Comparison of ENCODE assay signal across 1 cellular context in the genomic region with DNA sequence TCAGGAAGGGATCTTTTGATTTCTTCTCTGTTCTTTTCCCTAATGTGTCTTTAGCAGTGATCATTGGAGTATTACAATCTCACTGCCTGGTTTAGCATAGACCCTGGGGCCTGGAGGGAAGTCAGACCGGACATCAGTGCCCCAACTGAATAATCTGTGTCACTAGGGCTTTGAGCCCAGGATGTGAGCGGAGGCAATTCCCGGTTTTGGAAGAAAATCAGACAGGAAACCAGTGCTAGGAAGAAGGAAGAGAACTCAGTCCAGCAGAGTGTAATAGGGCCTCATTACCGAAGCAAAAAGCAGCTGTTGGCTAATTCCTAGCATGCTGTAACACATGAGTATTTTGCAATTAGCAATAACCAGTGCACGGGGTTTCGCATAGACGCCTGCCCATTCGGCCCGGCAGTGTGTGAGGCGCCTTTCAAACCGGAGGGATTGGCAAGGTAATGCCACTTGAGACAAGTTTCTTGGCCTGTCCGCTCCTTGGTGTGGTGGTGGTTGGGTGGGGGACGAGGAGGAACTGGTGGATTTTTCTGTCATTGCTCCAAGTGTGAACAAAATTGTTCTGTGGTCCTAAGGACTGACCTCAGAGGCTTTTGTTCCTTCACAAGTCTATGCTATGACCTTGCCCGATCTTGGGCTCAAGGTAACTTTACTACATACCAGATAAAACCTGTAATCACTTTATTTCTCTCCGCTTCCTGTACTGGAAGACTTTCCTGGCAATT.
A peak's percentile ranks its signal among the peaks of the same experiment; 100 is the strongest.
TF ChIP-seq lines count a peak whose summit lies in the region.

No MANE protein-coding gene starts in this region.

TF ChIP-seq in HepG2, 621 proteins besides CTCF, POLR2A, EP300 and RAD21 (continued from another document and continues in another):
- TF ChIP-seq, protein P1, sequence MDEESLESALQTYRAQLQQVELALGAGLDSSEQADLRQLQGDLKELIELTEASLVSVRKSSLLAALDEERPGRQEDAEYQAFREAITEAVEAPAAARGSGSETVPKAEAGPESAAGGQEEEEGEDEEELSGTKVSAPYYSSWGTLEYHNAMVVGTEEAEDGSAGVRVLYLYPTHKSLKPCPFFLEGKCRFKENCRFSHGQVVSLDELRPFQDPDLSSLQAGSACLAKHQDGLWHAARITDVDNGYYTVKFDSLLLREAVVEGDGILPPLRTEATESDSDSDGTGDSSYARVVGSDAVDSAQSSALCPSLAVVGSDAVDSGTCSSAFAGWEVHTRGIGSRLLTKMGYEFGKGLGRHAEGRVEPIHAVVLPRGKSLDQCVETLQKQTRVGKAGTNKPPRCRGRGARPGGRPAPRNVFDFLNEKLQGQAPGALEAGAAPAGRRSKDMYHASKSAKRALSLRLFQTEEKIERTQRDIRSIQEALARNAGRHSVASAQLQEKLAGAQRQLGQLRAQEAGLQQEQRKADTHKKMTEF (CRISPR knock-in tag; IDR thresholded peaks at IDR 0.05) = 0 out of 2 replicates have a peak, but pooled peaks have one; percentile 15
- TF ChIP-seq ZNF564 (CRISPR knock-in tag; IDR thresholded peaks at IDR 0.05) (0 out of 2 replicates have a peak, but pooled peaks have one; percentile 0), ATF1 (CRISPR knock-in tag; IDR thresholded peaks at IDR 0.05) (no peak), ZNF329 (CRISPR knock-in tag; IDR thresholded peaks at IDR 0.05; ENCODE audit: low read depth) (no peak), SMC3 (IDR thresholded peaks at IDR 0.05; ENCODE audit: low read length) (no peak), ZSCAN31 (CRISPR knock-in tag; IDR thresholded peaks at IDR 0.05; ENCODE audit: low read depth) (no peak), ARNTL (CRISPR knock-in tag; IDR thresholded peaks at IDR 0.05) (no peak), MAFG (CRISPR knock-in tag; IDR thresholded peaks at IDR 0.05) (no peak), KLF13 (CRISPR knock-in tag; IDR thresholded peaks at IDR 0.05) (no peak), ELF1 (CRISPR knock-in tag; IDR thresholded peaks at IDR 0.05) (no peak), NONO (IDR thresholded peaks at IDR 0.05) (no peak), NONO (CRISPR knock-in tag; conservative IDR thresholded peaks at IDR 0.05) (no peak), MTA3 (CRISPR knock-in tag; IDR thresholded peaks at IDR 0.05) (no peak), PCBP1 (IDR thresholded peaks at IDR 0.05; ENCODE audit: borderline replicate concordance, low read depth, low read length) (no peak), ZNF567 (CRISPR knock-in tag; IDR thresholded peaks at IDR 0.05; ENCODE audit: borderline replicate concordance) (0 out of 2 replicates have a peak, but pooled peaks have one; percentile 59), CREM (IDR thresholded peaks at IDR 0.05) (no peak), CREM (CRISPR knock-in tag; IDR thresholded peaks at IDR 0.05) (no peak), KAT8 (CRISPR knock-in tag; IDR thresholded peaks at IDR 0.05) (no peak), EZH2 (conservative IDR thresholded peaks at IDR 0.05; ENCODE audit: low read depth, low read length) (no peak), SSRP1 (CRISPR knock-in tag; IDR thresholded peaks at IDR 0.05) (no peak), ZFP82 (CRISPR knock-in tag; IDR thresholded peaks at IDR 0.05; ENCODE audit: borderline replicate concordance) (no peak), ZNF34 (CRISPR knock-in tag; IDR thresholded peaks at IDR 0.05; ENCODE audit: borderline replicate concordance) (no peak), FLYWCH1 (CRISPR knock-in tag; IDR thresholded peaks at IDR 0.05) (no peak), KMT2B (CRISPR knock-in tag; IDR thresholded peaks at IDR 0.05) (no peak), SRSF4 (IDR thresholded peaks at IDR 0.05; ENCODE audit: low read depth, low read length, poor library complexity, severe bottlenecking) (no peak), SRF (IDR thresholded peaks at IDR 0.05; ENCODE audit: low read depth, low read length) (no peak), RARA (CRISPR knock-in tag; IDR thresholded peaks at IDR 0.05) (no peak; the same call in 1 of the 2 replicates), ZNF17 (CRISPR knock-in tag; IDR thresholded peaks at IDR 0.05) (no peak), TOE1 (CRISPR knock-in tag; IDR thresholded peaks at IDR 0.05) (no peak), ZNF33B (CRISPR knock-in tag; IDR thresholded peaks at IDR 0.05) (no peak), ZBTB1 (CRISPR knock-in tag; IDR thresholded peaks at IDR 0.05; ENCODE audit: borderline replicate concordance) (no peak), ZNF775 (CRISPR knock-in tag; IDR thresholded peaks at IDR 0.05; ENCODE audit: borderline replicate concordance) (no peak), YEATS4 (CRISPR knock-in tag; IDR thresholded peaks at IDR 0.05; ENCODE audit: borderline replicate concordance) (peak; percentile 33; the same call in 1 of the 2 replicates), SMYD3 (CRISPR knock-in tag; IDR thresholded peaks at IDR 0.05) (no peak), NCOR1 (IDR thresholded peaks at IDR 0.05; ENCODE audit: borderline replicate concordance, low read length) (no peak), TBP (CRISPR knock-in tag; IDR thresholded peaks at IDR 0.05) (no peak), ZNF232 (CRISPR knock-in tag; IDR thresholded peaks at IDR 0.05; ENCODE audit: borderline replicate concordance) (peak; percentile 27; the same call in 1 of the 2 replicates), RXRA (CRISPR knock-in tag; IDR thresholded peaks at IDR 0.05) (no peak), KDM6A (CRISPR knock-in tag; IDR thresholded peaks at IDR 0.05; ENCODE audit: low read depth) (no peak), ZNF773 (CRISPR knock-in tag; IDR thresholded peaks at IDR 0.05; ENCODE audit: borderline replicate concordance) (no peak), MEF2D (CRISPR knock-in tag; IDR thresholded peaks at IDR 0.05) (no peak), CAMTA2 (CRISPR knock-in tag; IDR thresholded peaks at IDR 0.05; ENCODE audit: borderline replicate concordance) (no peak), FOSL2 (CRISPR knock-in tag; IDR thresholded peaks at IDR 0.05) (peak; percentile 26; the same call in 1 of the 2 replicates), ATAD3A (CRISPR knock-in tag; IDR thresholded peaks at IDR 0.05) (no peak), ZNF224 (CRISPR knock-in tag; IDR thresholded peaks at IDR 0.05) (no peak)
- TF ChIP-seq, protein P2, sequence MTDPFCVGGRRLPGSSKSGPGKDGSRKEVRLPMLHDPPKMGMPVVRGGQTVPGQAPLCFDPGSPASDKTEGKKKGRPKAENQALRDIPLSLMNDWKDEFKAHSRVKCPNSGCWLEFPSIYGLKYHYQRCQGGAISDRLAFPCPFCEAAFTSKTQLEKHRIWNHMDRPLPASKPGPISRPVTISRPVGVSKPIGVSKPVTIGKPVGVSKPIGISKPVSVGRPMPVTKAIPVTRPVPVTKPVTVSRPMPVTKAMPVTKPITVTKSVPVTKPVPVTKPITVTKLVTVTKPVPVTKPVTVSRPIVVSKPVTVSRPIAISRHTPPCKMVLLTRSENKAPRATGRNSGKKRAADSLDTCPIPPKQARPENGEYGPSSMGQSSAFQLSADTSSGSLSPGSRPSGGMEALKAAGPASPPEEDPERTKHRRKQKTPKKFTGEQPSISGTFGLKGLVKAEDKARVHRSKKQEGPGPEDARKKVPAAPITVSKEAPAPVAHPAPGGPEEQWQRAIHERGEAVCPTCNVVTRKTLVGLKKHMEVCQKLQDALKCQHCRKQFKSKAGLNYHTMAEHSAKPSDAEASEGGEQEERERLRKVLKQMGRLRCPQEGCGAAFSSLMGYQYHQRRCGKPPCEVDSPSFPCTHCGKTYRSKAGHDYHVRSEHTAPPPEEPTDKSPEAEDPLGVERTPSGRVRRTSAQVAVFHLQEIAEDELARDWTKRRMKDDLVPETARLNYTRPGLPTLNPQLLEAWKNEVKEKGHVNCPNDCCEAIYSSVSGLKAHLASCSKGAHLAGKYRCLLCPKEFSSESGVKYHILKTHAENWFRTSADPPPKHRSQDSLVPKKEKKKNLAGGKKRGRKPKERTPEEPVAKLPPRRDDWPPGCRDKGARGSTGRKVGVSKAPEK (CRISPR knock-in tag; IDR thresholded peaks at IDR 0.05; ENCODE audit: borderline replicate concordance) = no peak
- TF ChIP-seq, protein P3, sequence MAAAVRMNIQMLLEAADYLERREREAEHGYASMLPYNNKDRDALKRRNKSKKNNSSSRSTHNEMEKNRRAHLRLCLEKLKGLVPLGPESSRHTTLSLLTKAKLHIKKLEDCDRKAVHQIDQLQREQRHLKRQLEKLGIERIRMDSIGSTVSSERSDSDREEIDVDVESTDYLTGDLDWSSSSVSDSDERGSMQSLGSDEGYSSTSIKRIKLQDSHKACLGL (CRISPR knock-in tag; IDR thresholded peaks at IDR 0.05) = 0 out of 2 replicates have a peak, but pooled peaks have one; percentile 13
- TF ChIP-seq, protein P4, sequence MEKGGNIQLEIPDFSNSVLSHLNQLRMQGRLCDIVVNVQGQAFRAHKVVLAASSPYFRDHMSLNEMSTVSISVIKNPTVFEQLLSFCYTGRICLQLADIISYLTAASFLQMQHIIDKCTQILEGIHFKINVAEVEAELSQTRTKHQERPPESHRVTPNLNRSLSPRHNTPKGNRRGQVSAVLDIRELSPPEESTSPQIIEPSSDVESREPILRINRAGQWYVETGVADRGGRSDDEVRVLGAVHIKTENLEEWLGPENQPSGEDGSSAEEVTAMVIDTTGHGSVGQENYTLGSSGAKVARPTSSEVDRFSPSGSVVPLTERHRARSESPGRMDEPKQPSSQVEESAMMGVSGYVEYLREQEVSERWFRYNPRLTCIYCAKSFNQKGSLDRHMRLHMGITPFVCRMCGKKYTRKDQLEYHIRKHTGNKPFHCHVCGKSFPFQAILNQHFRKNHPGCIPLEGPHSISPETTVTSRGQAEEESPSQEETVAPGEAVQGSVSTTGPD (CRISPR knock-in tag; IDR thresholded peaks at IDR 0.05) = no peak
- TF ChIP-seq, protein P5, sequence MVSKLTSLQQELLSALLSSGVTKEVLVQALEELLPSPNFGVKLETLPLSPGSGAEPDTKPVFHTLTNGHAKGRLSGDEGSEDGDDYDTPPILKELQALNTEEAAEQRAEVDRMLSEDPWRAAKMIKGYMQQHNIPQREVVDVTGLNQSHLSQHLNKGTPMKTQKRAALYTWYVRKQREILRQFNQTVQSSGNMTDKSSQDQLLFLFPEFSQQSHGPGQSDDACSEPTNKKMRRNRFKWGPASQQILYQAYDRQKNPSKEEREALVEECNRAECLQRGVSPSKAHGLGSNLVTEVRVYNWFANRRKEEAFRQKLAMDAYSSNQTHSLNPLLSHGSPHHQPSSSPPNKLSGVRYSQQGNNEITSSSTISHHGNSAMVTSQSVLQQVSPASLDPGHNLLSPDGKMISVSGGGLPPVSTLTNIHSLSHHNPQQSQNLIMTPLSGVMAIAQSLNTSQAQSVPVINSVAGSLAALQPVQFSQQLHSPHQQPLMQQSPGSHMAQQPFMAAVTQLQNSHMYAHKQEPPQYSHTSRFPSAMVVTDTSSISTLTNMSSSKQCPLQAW (CRISPR knock-in tag; IDR thresholded peaks at IDR 0.05) = no peak
- TF ChIP-seq, protein P6, sequence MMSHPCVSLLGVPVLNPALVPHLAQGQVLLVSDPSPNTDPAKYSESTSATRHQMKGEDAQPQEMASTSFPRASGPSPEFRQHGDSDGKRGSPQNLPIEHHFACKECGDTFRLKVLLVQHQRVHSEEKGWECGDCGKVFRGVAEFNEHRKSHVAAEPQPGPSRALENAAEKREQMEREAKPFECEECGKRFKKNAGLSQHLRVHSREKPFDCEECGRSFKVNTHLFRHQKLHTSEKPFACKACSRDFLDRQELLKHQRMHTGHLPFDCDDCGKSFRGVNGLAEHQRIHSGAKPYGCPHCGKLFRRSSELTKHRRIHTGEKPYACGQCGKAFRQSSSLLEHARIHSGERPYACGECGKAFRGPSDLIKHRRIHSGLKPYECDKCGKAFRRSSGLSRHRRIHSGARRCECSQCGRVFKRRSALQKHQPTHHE (CRISPR knock-in tag; IDR thresholded peaks at IDR 0.05; ENCODE audit: borderline replicate concordance) = no peak
- TF ChIP-seq, protein P7, sequence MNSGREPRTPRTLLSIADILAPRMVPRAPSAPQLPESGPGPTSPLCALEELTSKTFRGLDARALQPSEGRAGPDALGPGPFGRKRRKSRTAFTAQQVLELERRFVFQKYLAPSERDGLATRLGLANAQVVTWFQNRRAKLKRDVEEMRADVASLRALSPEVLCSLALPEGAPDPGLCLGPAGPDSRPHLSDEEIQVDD (CRISPR knock-in tag; IDR thresholded peaks at IDR 0.05; ENCODE audit: borderline replicate concordance) = no peak
- TF ChIP-seq, protein P8, sequence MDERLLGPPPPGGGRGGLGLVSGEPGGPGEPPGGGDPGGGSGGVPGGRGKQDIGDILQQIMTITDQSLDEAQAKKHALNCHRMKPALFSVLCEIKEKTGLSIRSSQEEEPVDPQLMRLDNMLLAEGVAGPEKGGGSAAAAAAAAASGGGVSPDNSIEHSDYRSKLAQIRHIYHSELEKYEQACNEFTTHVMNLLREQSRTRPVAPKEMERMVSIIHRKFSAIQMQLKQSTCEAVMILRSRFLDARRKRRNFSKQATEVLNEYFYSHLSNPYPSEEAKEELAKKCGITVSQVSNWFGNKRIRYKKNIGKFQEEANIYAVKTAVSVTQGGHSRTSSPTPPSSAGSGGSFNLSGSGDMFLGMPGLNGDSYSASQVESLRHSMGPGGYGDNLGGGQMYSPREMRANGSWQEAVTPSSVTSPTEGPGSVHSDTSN (CRISPR knock-in tag; IDR thresholded peaks at IDR 0.05) = peak; percentile 18; the same call in 1 of the 2 replicates
- TF ChIP-seq, protein P9, sequence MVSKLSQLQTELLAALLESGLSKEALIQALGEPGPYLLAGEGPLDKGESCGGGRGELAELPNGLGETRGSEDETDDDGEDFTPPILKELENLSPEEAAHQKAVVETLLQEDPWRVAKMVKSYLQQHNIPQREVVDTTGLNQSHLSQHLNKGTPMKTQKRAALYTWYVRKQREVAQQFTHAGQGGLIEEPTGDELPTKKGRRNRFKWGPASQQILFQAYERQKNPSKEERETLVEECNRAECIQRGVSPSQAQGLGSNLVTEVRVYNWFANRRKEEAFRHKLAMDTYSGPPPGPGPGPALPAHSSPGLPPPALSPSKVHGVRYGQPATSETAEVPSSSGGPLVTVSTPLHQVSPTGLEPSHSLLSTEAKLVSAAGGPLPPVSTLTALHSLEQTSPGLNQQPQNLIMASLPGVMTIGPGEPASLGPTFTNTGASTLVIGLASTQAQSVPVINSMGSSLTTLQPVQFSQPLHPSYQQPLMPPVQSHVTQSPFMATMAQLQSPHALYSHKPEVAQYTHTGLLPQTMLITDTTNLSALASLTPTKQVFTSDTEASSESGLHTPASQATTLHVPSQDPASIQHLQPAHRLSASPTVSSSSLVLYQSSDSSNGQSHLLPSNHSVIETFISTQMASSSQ (IDR thresholded peaks at IDR 0.05; ENCODE audit: low read depth) = no peak
- TF ChIP-seq, protein P9 (CRISPR knock-in tag; IDR thresholded peaks at IDR 0.05; ENCODE audit: borderline replicate concordance) = no peak
